ENCODE assay signal across 19 cellular contexts in genomic region chr1:197922070-197922390, GRCh38. TPM values are rescaled to one million over a fixed set of nuclear protein-coding genes. Genes with fewer than 3 reads are reported as not detected.
"Had no signal": no experiment of that assay in that cellular context is flagged by ENCODE, and none has a peak within 500 bp of the region (broad histone marks: within the 10 kb centered on the region; RNA-seq: fewer than 3 reads in every experiment).

No MANE protein-coding gene starts in this region.

- H3K9me3 ChIP-seq: esophagus muscularis mucosa, gastrocnemius medialis, psoas muscle, spleen, testis, tibial nerve had no signal

- H3K9me3 Mint-ChIP-seq: stimulated activated memory B cell treated with anti-CD40 and anti-IgM and Interleukin-4, amounts not matched to agents 10 μg/mL and 1 μg/mL and 100 μg/mL, for 72 hours; stimulated activated naive CD8-positive, alpha-beta T cell treated with anti-CD3 and anti-CD28 coated beads, Interleukin-15, Interleukin-2, amounts not matched to agents 100 ng/mL and 50 ng/mL, for 24 hours had no signal

- ATAC-seq: gastrocnemius medialis; naive thymus-derived CD4-positive, alpha-beta T cell; psoas muscle; stimulated activated memory B cell treated with anti-CD40 and anti-IgM and Interleukin-4, amounts not matched to agents 10 μg/mL and 1 μg/mL and 100 μg/mL, for 72 hours had no signal

- DNase-seq: effector memory CD4-positive, alpha-beta T cell; gastrocnemius medialis; kidney glomerular epithelial cell; naive thymus-derived CD4-positive, alpha-beta T cell; psoas muscle; spleen; stimulated activated CD4-positive, alpha-beta T cell treated with anti-CD3 and anti-CD28 coated beads, Interleukin-15, amount 100 ng/mL, for 24 hours; stimulated activated CD4-positive, alpha-beta T cell treated with anti-CD3 and anti-CD28 coated beads, Interleukin-1b, Interleukin-23, amount 100 ng/mL, for 48 hours; stimulated activated CD4-positive, alpha-beta T cell treated with anti-CD3 and anti-CD28 coated beads, Interleukin-4, amount 100 ng/mL, for 24 hours; testis had no signal

- H3K27ac Mint-ChIP-seq: naive thymus-derived CD4-positive, alpha-beta T cell; nephron progenitor cell; stimulated activated memory B cell treated with anti-CD40 and anti-IgM and Interleukin-4, amounts not matched to agents 10 μg/mL and 1 μg/mL and 100 μg/mL, for 72 hours; stimulated activated naive CD8-positive, alpha-beta T cell treated with anti-CD3 and anti-CD28 coated beads, Interleukin-15, Interleukin-2, amounts not matched to agents 100 ng/mL and 50 ng/mL, for 24 hours had no signal

- H3K4me3 ChIP-seq: esophagus muscularis mucosa, gastrocnemius medialis, psoas muscle, tibial nerve had no signal

- H3K4me3 Mint-ChIP-seq: stimulated activated memory B cell treated with anti-CD40 and anti-IgM and Interleukin-4, amounts not matched to agents 10 μg/mL and 1 μg/mL and 100 μg/mL, for 72 hours; stimulated activated naive CD8-positive, alpha-beta T cell treated with anti-CD3 and anti-CD28 coated beads, Interleukin-15, Interleukin-2, amounts not matched to agents 100 ng/mL and 50 ng/mL, for 24 hours had no signal

- H3K36me3 Mint-ChIP-seq: stimulated activated memory B cell treated with anti-CD40 and anti-IgM and Interleukin-4, amounts not matched to agents 10 μg/mL and 1 μg/mL and 100 μg/mL, for 72 hours had no signal

RNA-seq across cellular contexts. Expression of gene LHX9, which starts 4.9 kb away (rescaled TPM):
- total RNA-seq: esophagus muscularis mucosa; fibroblast of villous mesenchyme; lung microvascular endothelial cell; naive thymus-derived CD4-positive, alpha-beta T cell; spleen; ureter had no signal

RNA-seq across cellular contexts. Expression of gene C1orf53, which starts 19.6 kb away (rescaled TPM):
- total RNA-seq: naive thymus-derived CD4-positive, alpha-beta T cell; skeletal muscle tissue; tibial nerve had no signal
